In genomic region chr2:110211938-110212858, GRCh38 we compare ENCODE assay signal across 8 cellular contexts. TPM values are rescaled to one million over a fixed set of nuclear protein-coding genes. Genes with fewer than 3 reads are reported as not detected.
DNase-seq lines count a peak whose midpoint lies in the region; TF ChIP-seq lines count a peak whose summit lies in the region.

Gene MTLN (minus strand): TSS chr2:110212547. CDS start chr2:110212525, 22 bp downstream.

- peak within 1 kb of the TSS; percentile 93 for H3K4me3 Mint-ChIP-seq in neural crest cell

- H3F3A ChIP-seq in GM23248 (ENCODE audit: insufficient read depth), result peaks cover 13% of the 10 kb centered on the region; the same call in 1 of the 2 replicates

- H3K27ac Mint-ChIP-seq in neural crest cell (ENCODE audit: unreplicated experiment), result peak within 1 kb of the TSS; percentile 83

- peak within 1 kb of the TSS; percentile 86 for H3K9ac ChIP-seq in GM23248
- H3K9ac ChIP-seq in Karpas-422 (ENCODE audit: low read length), result peak within 1 kb of the TSS; percentile 80
- H3K9ac ChIP-seq in subcutaneous abdominal adipose tissue (ENCODE audit: low read length in 5 of 5), result peak within 1 kb of the TSS; percentile 82 to 95 (median 88)

- H3K36me3 Mint-ChIP-seq in neural crest cell (ENCODE audit: low read depth), result peaks cover 9% of the 10 kb centered on the region

- H3K9me3 Mint-ChIP-seq in neural crest cell, result peaks cover 6% of the 10 kb centered on the region

- peaks cover 22% of the 10 kb centered on the region for H3K27me3 Mint-ChIP-seq in neural crest cell (ENCODE audit: low read depth)

- H3K9me3 ChIP-seq in GM23248 (ENCODE audit: low read depth) (no peaks in the 10 kb centered on the region), Karpas-422 (ENCODE audit: low read length) (peaks cover 4% of the 10 kb centered on the region; the same call in 1 of the 2 replicates), subcutaneous abdominal adipose tissue (ENCODE audit: control insufficient read depth in 5 of 5, low read length in 5 of 5) (peaks cover 0 to 3% (median 2%) of the 10 kb centered on the region in 5 donors)

- no peak for TF ChIP-seq CTCF in fibroblast of villous mesenchyme (IDR thresholded peaks at IDR 0.05; ENCODE audit: insufficient read depth, low read depth, low read length)
- no peak for TF ChIP-seq CTCF in neural crest cell (conservative IDR thresholded peaks at IDR 0.05)

- peaks cover 5% of the 10 kb centered on the region for H3K4me1 Mint-ChIP-seq in neural crest cell

- H3K79me2 ChIP-seq in GM23248 (ENCODE audit: insufficient read depth), result peaks cover 20% of the 10 kb centered on the region
- peaks cover 16% of the 10 kb centered on the region for H3K79me2 ChIP-seq in Karpas-422 (ENCODE audit: low read length)

- H3K4me2 ChIP-seq in GM23248 (ENCODE audit: unreplicated experiment) (peak within 1 kb of the TSS; percentile 90), Karpas-422 (ENCODE audit: low read depth, low read length, poor library complexity, severe bottlenecking) (peak within 1 kb of the TSS; percentile 87)

- in situ Hi-C loops in GM23248 (cut with MboI), result no loop called here

- no peaks in the 10 kb centered on the region for H3K36me3 ChIP-seq in GM23248 (ENCODE audit: low read depth)
- H3K36me3 ChIP-seq in Karpas-422 (ENCODE audit: insufficient read depth, low read length), result peaks cover 12% of the 10 kb centered on the region
- peaks cover 6 to 13% (median 8%) of the 10 kb centered on the region in 5 donors for H3K36me3 ChIP-seq in subcutaneous abdominal adipose tissue (ENCODE audit: control insufficient read depth in 5 of 5, insufficient read depth in 5 of 5, low read length in 5 of 5)

- DNase-seq in EH (ENCODE audit: low read depth), result peak; percentile 69
- peak; percentile 90 for DNase-seq in GM23248
- DNase-seq in Karpas-422, result peak; percentile 91
- peak; percentile 51 for DNase-seq in SHP77 treated with DMSO at 0.1 percent for 48 hours (lab: John Stamatoyannopoulos, UW)
- peak; percentile 59 for DNase-seq in activated gamma-delta T cell treated with Interleukin-2 at 50 U/mL for 16 hours
- DNase-seq in fibroblast of villous mesenchyme (ENCODE audit: low read depth), result peak; percentile 69
- peak; percentile 36 for DNase-seq in neural crest cell (ENCODE audit: low read depth, low spot score)

- peak within 1 kb of the TSS; percentile 76 for H3K27ac ChIP-seq in GM23248
- H3K27ac ChIP-seq in Karpas-422 (ENCODE audit: low read length), result peak within 1 kb of the TSS; percentile 14; the same call in 1 of the 2 replicates
- H3K27ac ChIP-seq in subcutaneous abdominal adipose tissue (ENCODE audit: low read depth, low read length), result peak within 1 kb of the TSS; percentile 76

- 1 to 3% methylated on average over 53 to 54 of the region's 54 CpGs for WGBS in GM23248 (ENCODE audit: low coverage in 1 of 2, low lambda C conversion rate in 2 of 2, missing lambda C conversion rate in 2 of 2), 2 experiments

- H2AFZ ChIP-seq in GM23248 (peak within 1 kb of the TSS; percentile 96), Karpas-422 (ENCODE audit: low read length) (peak within 1 kb of the TSS; percentile 100)

- H4K20me1 ChIP-seq in GM23248 (ENCODE audit: insufficient read depth), result no peaks in the 10 kb centered on the region
- H4K20me1 ChIP-seq in Karpas-422 (ENCODE audit: insufficient read depth, low read depth, low read length), result no peaks in the 10 kb centered on the region

- H3K9me2 ChIP-seq in GM23248 (ENCODE audit: insufficient read depth) (no peaks in the 10 kb centered on the region), Karpas-422 (replicated peaks; ENCODE audit: insufficient read depth, low read length) (no peaks in the 10 kb centered on the region)

- H3K4me3 ChIP-seq in GM23248, result peak within 1 kb of the TSS; percentile 86
- peak within 1 kb of the TSS; percentile 83 for H3K4me3 ChIP-seq in Karpas-422 (ENCODE audit: low read length)
- H3K4me3 ChIP-seq in fibroblast of villous mesenchyme (ENCODE audit: low read depth, low read length), result peak within 1 kb of the TSS; percentile 93
- H3K4me3 ChIP-seq in subcutaneous abdominal adipose tissue (ENCODE audit: low read depth in 1 of 5, low read length in 5 of 5), result peak within 1 kb of the TSS; percentile 86 to 99 (median 91)

- H3K4me1 ChIP-seq in GM23248 (ENCODE audit: insufficient read depth) (no peaks in the 10 kb centered on the region), Karpas-422 (ENCODE audit: low read length) (peaks cover 12% of the 10 kb centered on the region), subcutaneous abdominal adipose tissue (ENCODE audit: control insufficient read depth in 5 of 5, insufficient read depth in 5 of 5, low read length in 5 of 5) (peaks cover 4 to 17% (median 15%) of the 10 kb centered on the region in 5 donors)

- H3K27me3 ChIP-seq in GM23248 (replicated peaks; ENCODE audit: insufficient read depth) (no peaks in the 10 kb centered on the region), Karpas-422 (ENCODE audit: low read length) (peaks cover 3% of the 10 kb centered on the region; the same call in 1 of the 2 replicates), subcutaneous abdominal adipose tissue (ENCODE audit: control insufficient read depth in 5 of 5, insufficient read depth in 4 of 5, low read length in 5 of 5) (peaks cover 0 to 8% (median 4%) of the 10 kb centered on the region in 5 donors)

RNA-seq across cellular contexts. Expression of gene MTLN, which starts in this region (rescaled TPM):
- 38.4 and 70.3 TPM in 2 replicates for total RNA-seq in GM23248 (2014; rRNA removed; shearing (Covaris generic))
- polyA plus RNA-seq in GM23248 (2016; fragmentation: Nextera tagmentation; extraction: Ambion mirVana), result 116 and 125 TPM in 2 replicates
- 89.2 and 171 TPM in 2 replicates for total RNA-seq in Karpas-422 (2014; rRNA removed; shearing (Covaris generic); ENCODE audit: low replicate concordance)
- total RNA-seq in fibroblast of villous mesenchyme, result 45.8 and 75.7 TPM in 2 replicates
- total RNA-seq in neural crest cell, result 12.0 and 16.1 TPM in 2 replicates

Comparison
In these comparisons a context has a peak if more than half of its experiments do, and no peak if none do; other contexts are left out.
1. Peak in every context shown above with its lines: DNase-seq, H3K4me3 ChIP-seq and H3K27ac ChIP-seq.
2. DNase-seq: peak in every context shown above with its lines; median percentile 91 in Karpas-422; 90 in GM23248; 69 in EH; 69 in fibroblast of villous mesenchyme; 59 in activated gamma-delta T cell treated with Interleukin-2 at 50 U/mL for 16 hours; 51 in SHP77 treated with DMSO at 0.1 percent for 48 hours; 36 in neural crest cell.
3. H3K27ac ChIP-seq: peak in every context shown above with its lines; median percentile 76 in GM23248; 76 in subcutaneous abdominal adipose tissue; 14 in Karpas-422.